ENCODE assay signal across 2 cellular contexts in the genomic region with DNA sequence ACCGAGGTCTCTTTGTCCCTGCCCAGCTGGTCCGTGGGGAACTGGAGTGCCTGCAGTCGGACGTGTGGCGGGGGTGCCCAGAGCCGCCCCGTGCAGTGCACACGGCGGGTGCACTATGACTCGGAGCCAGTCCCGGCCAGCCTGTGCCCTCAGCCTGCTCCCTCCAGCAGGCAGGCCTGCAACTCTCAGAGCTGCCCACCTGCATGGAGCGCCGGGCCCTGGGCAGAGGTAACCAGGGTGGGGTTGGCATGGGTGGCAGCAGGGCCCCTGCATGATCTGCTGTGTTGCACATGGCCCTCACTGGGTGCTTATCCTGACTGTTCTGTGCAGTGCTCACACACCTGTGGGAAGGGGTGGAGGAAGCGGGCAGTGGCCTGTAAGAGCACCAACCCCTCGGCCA.
TF ChIP-seq lines count a peak whose summit lies in the region.

No MANE protein-coding gene starts in this region.

TF ChIP-seq in A549, 52 proteins besides CTCF, POLR2A, EP300 and RAD21 (continued from another document):
- TF ChIP-seq CBX2 (IDR thresholded peaks at IDR 0.05; ENCODE audit: borderline replicate concordance, low read depth), result no peak
- no peak for TF ChIP-seq JUNB (IDR thresholded peaks at IDR 0.05)
- TF ChIP-seq KDM5A (IDR thresholded peaks at IDR 0.05), result no peak
- TF ChIP-seq CBX8 (IDR thresholded peaks at IDR 0.05), result no peak

TF ChIP-seq in K562, 482 proteins besides CTCF, POLR2A, EP300 and RAD21:
- TF ChIP-seq ZMIZ1 (IDR thresholded peaks at IDR 0.05; ENCODE audit: low read depth in 2 of 2, low read length in 2 of 2), result no peak
- TF ChIP-seq NFYB (IDR thresholded peaks at IDR 0.05; ENCODE audit: extremely low read depth, insufficient read length), result no peak
- TF ChIP-seq CBX8 (IDR thresholded peaks at IDR 0.05; ENCODE audit: borderline replicate concordance, extremely low read depth, low read depth, low read length, poor library complexity, severe bottlenecking), result no peak
- no peak for TF ChIP-seq CC2D1A (IDR thresholded peaks at IDR 0.05)
- TF ChIP-seq PURB (CRISPR knock-in tag; IDR thresholded peaks at IDR 0.05; ENCODE audit: low read depth), result no peak
- no peak for TF ChIP-seq CREB5 (CRISPR knock-in tag; IDR thresholded peaks at IDR 0.05)
- TF ChIP-seq MED1 (CRISPR knock-in tag; IDR thresholded peaks at IDR 0.05; ENCODE audit: borderline replicate concordance), result no peak
- no peak for TF ChIP-seq U2AF2 (optimal IDR thresholded peaks at IDR 0.05; ENCODE audit: low read depth, low read length)
- TF ChIP-seq ZNF274 (IDR thresholded peaks at IDR 0.05; ENCODE audit: borderline replicate concordance, low read depth, low read length), result no peak
- TF ChIP-seq, protein P1, sequence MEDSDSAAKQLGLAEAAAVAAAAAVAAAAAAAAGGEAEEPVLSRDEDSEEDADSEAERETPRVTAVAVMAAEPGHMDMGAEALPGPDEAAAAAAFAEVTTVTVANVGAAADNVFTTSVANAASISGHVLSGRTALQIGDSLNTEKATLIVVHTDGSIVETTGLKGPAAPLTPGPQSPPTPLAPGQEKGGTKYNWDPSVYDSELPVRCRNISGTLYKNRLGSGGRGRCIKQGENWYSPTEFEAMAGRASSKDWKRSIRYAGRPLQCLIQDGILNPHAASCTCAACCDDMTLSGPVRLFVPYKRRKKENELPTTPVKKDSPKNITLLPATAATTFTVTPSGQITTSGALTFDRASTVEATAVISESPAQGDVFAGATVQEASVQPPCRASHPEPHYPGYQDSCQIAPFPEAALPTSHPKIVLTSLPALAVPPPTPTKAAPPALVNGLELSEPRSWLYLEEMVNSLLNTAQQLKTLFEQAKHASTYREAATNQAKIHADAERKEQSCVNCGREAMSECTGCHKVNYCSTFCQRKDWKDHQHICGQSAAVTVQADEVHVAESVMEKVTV (CRISPR knock-in tag; IDR thresholded peaks at IDR 0.05), result no peak
TF ChIP-seq in K562: peak in this region for 0.
